ENCODE assay signal across 8 cellular contexts in genomic region chr19:58348080-58348479, GRCh38. TPM values are rescaled to one million over a fixed set of nuclear protein-coding genes. Genes with fewer than 3 reads are reported as not detected.
A peak's percentile ranks its signal among the peaks of the same experiment; 100 is the strongest.
DNase-seq lines count a peak whose midpoint lies in the region; ATAC-seq and TF ChIP-seq lines count a peak whose summit lies in the region.
"Not testable (repeated sequence)": the region's sequence is repeated elsewhere in the genome, so short reads cannot be mapped to it uniquely, and the experiment has no call there.

No MANE protein-coding gene starts in this region.

- H3K27me3 ChIP-seq in brain microvascular endothelial cell (replicated peaks); rectal smooth muscle tissue (ENCODE audit: control insufficient read depth, insufficient read depth, low read length): not testable (repeated sequence)

- intact Hi-C loops in activated B cell treated with CpG ODN at 0.5 μM for 24 hours (cut with micrococcal nuclease), result not testable (repeated sequence)

- H3K9me3 Mint-ChIP-seq in activated B cell treated with CpG ODN at 0.5 μM for 24 hours, memory B cell: not testable (repeated sequence)

- DNase-seq in activated B cell treated with CpG ODN at 0.5 μM for 24 hours; brain microvascular endothelial cell; fibroblast of pulmonary artery (ENCODE audit: low read depth); memory B cell (ENCODE audit: low spot score in 2 of 2): not testable (repeated sequence)

- in situ Hi-C loops in brain microvascular endothelial cell (cut with HindIII; ENCODE audit: low pct_ligation_motif_present, low sequenced_read_pairs), result not testable (repeated sequence)

- TF ChIP-seq CTCF in GM12875 (IDR thresholded peaks at IDR 0.05; ENCODE audit: borderline replicate concordance, insufficient read depth, low read depth, low read length); activated B cell treated with CpG ODN at 0.5 μM for 24 hours (IDR thresholded peaks at IDR 0.05); brain microvascular endothelial cell (IDR thresholded peaks at IDR 0.05; ENCODE audit: low read depth, low read length, missing control alignments); fibroblast of pulmonary artery (IDR thresholded peaks at IDR 0.05; ENCODE audit: low read length, missing control alignments): not testable (repeated sequence)

- not testable (repeated sequence) for H3K4me1 ChIP-seq in rectal smooth muscle tissue (ENCODE audit: control insufficient read depth, insufficient read depth, low read length); urinary bladder (ENCODE audit: insufficient read depth)

- not testable (repeated sequence) for H3K9me3 ChIP-seq in KOPT-K1 (ENCODE audit: insufficient read depth, low read length, poor library complexity, severe bottlenecking)

- H3K36me3 ChIP-seq in KOPT-K1 (ENCODE audit: insufficient read depth, low read length); rectal smooth muscle tissue (ENCODE audit: control insufficient read depth, insufficient read depth, low read length); urinary bladder (ENCODE audit: insufficient read depth): not testable (repeated sequence)
- peaks cover 13% of the 10 kb centered on the region for H3K36me3 ChIP-seq in brain microvascular endothelial cell (replicated peaks)

- POLR2A ChIA-PET in activated B cell treated with CpG ODN at 0.5 μM for 24 hours (lab: Charles Lee), result interaction anchor here (0.7 to 4.4 kb wide), 13 partner anchors 8 to 214 kb away, joined by 3 to 90 read pairs (median 5); partner anchors contain the start of genes RPS5, TRIM28, ZNF324B and ZNF497

- H3K4me3 ChIP-seq in GM12875 (ENCODE audit: low read depth, low read length), result peak overlapping the region; percentile 64
- peak overlapping the region; percentile 69 for H3K4me3 ChIP-seq in brain microvascular endothelial cell (ENCODE audit: low read depth, low read length)
- peak overlapping the region; percentile 77 for H3K4me3 ChIP-seq in fibroblast of pulmonary artery (replicated peaks; ENCODE audit: low read depth, low read length)
- peak overlapping the region; percentile 53 for H3K4me3 ChIP-seq in rectal smooth muscle tissue (ENCODE audit: low read length)
- peak overlapping the region; percentile 23 for H3K4me3 ChIP-seq in urinary bladder (ENCODE audit: low read depth, low read length)

- H3K9ac ChIP-seq in rectal smooth muscle tissue (ENCODE audit: low read length), result not testable (repeated sequence)

- H3K4me1 Mint-ChIP-seq in activated B cell treated with CpG ODN at 0.5 μM for 24 hours (peaks cover 32% of the 10 kb centered on the region), memory B cell (peaks cover 13% of the 10 kb centered on the region)

- ATAC-seq in activated B cell treated with CpG ODN at 0.5 μM for 24 hours (ENCODE audit: low read depth), result not testable (repeated sequence)
- ATAC-seq in memory B cell (ENCODE audit: low read depth), result peak; percentile 6

- WGBS in urinary bladder, result 27% methylated on average over 12 of the region's 12 CpGs

- H3K27me3 Mint-ChIP-seq in activated B cell treated with CpG ODN at 0.5 μM for 24 hours, memory B cell: not testable (repeated sequence)

- H3K36me3 Mint-ChIP-seq in activated B cell treated with CpG ODN at 0.5 μM for 24 hours (ENCODE audit: low read depth), result not testable (repeated sequence)
- H3K36me3 Mint-ChIP-seq in memory B cell, result peaks cover 12% of the 10 kb centered on the region

- H3K27ac ChIP-seq in KOPT-K1 (ENCODE audit: low read depth, low read length, poor library complexity, severe bottlenecking), result peak overlapping the region; percentile 84
- H3K27ac ChIP-seq in brain microvascular endothelial cell; rectal smooth muscle tissue (ENCODE audit: low read depth, low read length); urinary bladder (ENCODE audit: low read depth): not testable (repeated sequence)

- CTCF ChIA-PET in activated B cell treated with CpG ODN at 0.5 μM for 24 hours (lab: Charles Lee), result interaction anchor here (0.8 kb wide), 1 partner anchor 172 kb away, joined by 3 read pairs; the partner anchor contains the start of gene ZBTB45

- H3K4me3 Mint-ChIP-seq in activated B cell treated with CpG ODN at 0.5 μM for 24 hours (peak overlapping the region; percentile 93), memory B cell (peak overlapping the region; percentile 98)

- H3K27ac Mint-ChIP-seq in activated B cell treated with CpG ODN at 0.5 μM for 24 hours (peak overlapping the region; percentile 76), memory B cell (peak overlapping the region; percentile 81)

RNA-seq across cellular contexts. Expression of gene A1BG, which starts 5.2 kb away (rescaled TPM):
- 21.8 and 26.8 TPM in 2 replicates for total RNA-seq in activated B cell treated with CpG ODN at 0.5 μM for 24 hours
- total RNA-seq in urinary bladder, result 0.69 TPM
- polyA plus RNA-seq in urinary bladder, result 19.3 TPM

RNA-seq across cellular contexts. Expression of gene ZNF497, which starts 14.5 kb away (rescaled TPM):
- total RNA-seq in activated B cell treated with CpG ODN at 0.5 μM for 24 hours (1.7 and 2.1 TPM in 2 replicates), urinary bladder (2.1 TPM)
- polyA plus RNA-seq in urinary bladder, result 0.73 TPM

RNA-seq across cellular contexts. Expression of gene ZSCAN22, which starts 21.3 kb away (rescaled TPM):
- total RNA-seq in activated B cell treated with CpG ODN at 0.5 μM for 24 hours (4.7 and 4.8 TPM in 2 replicates), urinary bladder (2.9 TPM)
- polyA plus RNA-seq in urinary bladder, result 1.6 TPM

RNA-seq across cellular contexts. Expression of gene ZNF837, which starts 32.8 kb away (rescaled TPM):
- total RNA-seq in activated B cell treated with CpG ODN at 0.5 μM for 24 hours, result 3.1 and 3.5 TPM in 2 replicates
- 1.5 TPM for total RNA-seq in urinary bladder
- polyA plus RNA-seq in urinary bladder, result 1.6 TPM

RNA-seq across cellular contexts. Expression of gene RPS5, which starts 39.0 kb away (rescaled TPM):
- total RNA-seq in activated B cell treated with CpG ODN at 0.5 μM for 24 hours (1,982 and 2,193 TPM in 2 replicates), urinary bladder (1,214 TPM)
- polyA plus RNA-seq in urinary bladder, result 1,879 TPM

Comparison
In these comparisons a context has a peak if more than half of its experiments do, and no peak if none do; other contexts are left out.
1. H3K4me3 ChIP-seq: peak in every context shown above with its lines; median percentile 77 in fibroblast of pulmonary artery; 69 in brain microvascular endothelial cell; 64 in GM12875; 53 in rectal smooth muscle tissue; 23 in urinary bladder.
2. RNA of gene A1BG, which starts 5.2 kb away (total RNA-seq): 21.8 to 26.8 TPM in activated B cell treated with CpG ODN at 0.5 μM for 24 hours; 0.69 TPM in urinary bladder (single experiment); every median in the first group is over 10 times any median in the second.